15 cellular contexts compared by ENCODE assay signal in genomic region chr16:85996843-85997242, GRCh38.
"Had no signal": no experiment of that assay in that cellular context is flagged by ENCODE, and none has a peak within 500 bp of the region (broad histone marks: within the 10 kb centered on the region; RNA-seq: fewer than 3 reads in every experiment).

No MANE protein-coding gene starts in this region.

- FAIRE-seq: frontal cortex, islet of Langerhans had no signal

- H3K27me3 Mint-ChIP-seq: memory B cell had no signal

- H3K27ac ChIP-seq: colonic mucosa, left lung, thyroid gland, uterus had no signal

- H3K36me3 Mint-ChIP-seq: activated CD4-positive, alpha-beta memory T cell treated with anti-CD3 and anti-CD28 coated beads for 36 hours; memory B cell had no signal

- H3K9me3 ChIP-seq: colonic mucosa, heart left ventricle, left lung, thyroid gland, uterus had no signal

- H3K9me3 Mint-ChIP-seq: activated CD4-positive, alpha-beta memory T cell treated with anti-CD3 and anti-CD28 coated beads for 36 hours; activated T-cell treated with anti-CD3 and anti-CD28 coated beads, Interleukin-2, amount 50 U/mL, for 72 hours; memory B cell; nephron progenitor cell had no signal

- H3K4me3 ChIP-seq: colonic mucosa, heart left ventricle, left lung, thyroid gland, uterus had no signal

- H3K4me3 Mint-ChIP-seq: activated CD4-positive, alpha-beta memory T cell treated with anti-CD3 and anti-CD28 coated beads for 36 hours; nephron progenitor cell had no signal

- H3K4me1 ChIP-seq: left lung, uterus had no signal

- DNase-seq: activated CD4-positive, alpha-beta memory T cell treated with anti-CD3 and anti-CD28 coated beads for 36 hours; activated CD4-positive, CD25-positive, alpha-beta regulatory T cell treated with anti-CD3 and anti-CD28 coated beads, Interleukin-2, amount 50 U/mL, for 72 hours; activated gamma-delta T cell treated with Interleukin-2 at 50 U/mL for 16 hours; activated T-cell treated with anti-CD3 and anti-CD28 coated beads, Interleukin-2, amount 50 U/mL, for 72 hours; colonic mucosa; effector CD4-positive, alpha-beta T cell; heart left ventricle; left lung; nephron progenitor cell; stimulated activated CD4-positive, alpha-beta T cell treated with anti-CD3 and anti-CD28 coated beads, Interleukin-2, amount 100 ng/mL, for 48 hours; thyroid gland; uterus had no signal

- ATAC-seq: activated T-cell treated with anti-CD3 and anti-CD28 coated beads, Interleukin-2, amount 50 U/mL, for 72 hours; heart left ventricle; left lung had no signal

- H3K36me3 ChIP-seq: colonic mucosa, heart left ventricle, left lung, thyroid gland, uterus had no signal

- H3K27me3 ChIP-seq: colonic mucosa, left lung, thyroid gland, uterus had no signal

- H3K27ac Mint-ChIP-seq: activated CD4-positive, alpha-beta memory T cell treated with anti-CD3 and anti-CD28 coated beads for 36 hours; activated T-cell treated with anti-CD3 and anti-CD28 coated beads, Interleukin-2, amount 50 U/mL, for 72 hours; nephron progenitor cell had no signal
